Comparison of ENCODE assay signal across 22 cellular contexts in the genomic region with DNA sequence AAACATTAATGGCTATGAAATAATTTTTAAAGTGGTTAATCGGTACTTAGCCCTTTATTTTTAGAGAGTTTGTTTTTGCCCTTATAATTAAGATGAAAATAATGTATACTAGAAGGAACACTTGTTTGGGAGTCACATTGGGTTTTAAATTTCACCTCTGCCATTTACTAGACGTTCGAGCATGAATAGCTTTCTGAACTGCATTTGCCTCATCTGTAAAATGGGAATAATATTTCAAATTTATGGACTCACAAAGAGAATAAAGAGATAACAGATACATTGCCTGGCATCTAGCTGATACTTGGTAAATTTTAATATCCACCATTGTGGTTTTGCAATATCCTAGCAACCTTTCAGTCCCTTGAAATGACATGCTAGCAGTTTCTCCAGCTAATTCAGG. TPM values are rescaled to one million over a fixed set of nuclear protein-coding genes. Genes with fewer than 3 reads are reported as not detected.
DNase-seq lines count a peak whose midpoint lies in the region; ATAC-seq and TF ChIP-seq lines count a peak whose summit lies in the region.
"Had no signal": no experiment of that assay in that cellular context is flagged by ENCODE, and none has a peak within 500 bp of the region (broad histone marks: within the 10 kb centered on the region; RNA-seq: fewer than 3 reads in every experiment).

No MANE protein-coding gene starts in this region.

- no peaks in the 10 kb centered on the region for H3K9me3 Mint-ChIP-seq in CD4-positive, alpha-beta T cell
- H3K9me3 Mint-ChIP-seq in central memory CD8-positive, alpha-beta T cell = no peaks in the 10 kb centered on the region
- H3K9me3 Mint-ChIP-seq in stimulated activated effector memory CD8-positive, alpha-beta T cell treated with anti-CD3 and anti-CD28 coated beads, Interleukin-12 subunit alpha, Interleukin-12 subunit beta, amount 100 ng/mL, for 72 hours = no peaks in the 10 kb centered on the region
- H3K9me3 Mint-ChIP-seq: HFFc6 had no signal

- H3K4me3 Mint-ChIP-seq in CD4-positive, alpha-beta T cell = no peak overlapping the region
- H3K4me3 Mint-ChIP-seq in central memory CD8-positive, alpha-beta T cell = no peak overlapping the region
- H3K4me3 Mint-ChIP-seq in stimulated activated effector memory CD8-positive, alpha-beta T cell treated with anti-CD3 and anti-CD28 coated beads, Interleukin-12 subunit alpha, Interleukin-12 subunit beta, amount 100 ng/mL, for 72 hours = no peak overlapping the region
- H3K4me3 Mint-ChIP-seq: CD14-positive monocyte; CD4-positive, alpha-beta memory T cell; HFFc6 had no signal

- CTCF ChIA-PET in CD4-positive, alpha-beta T cell (lab: Charles Lee) = no interaction called here

- no peaks in the 10 kb centered on the region for H3K27me3 ChIP-seq in CD4-positive, alpha-beta T cell (ENCODE audit: control insufficient read depth, insufficient read depth, low read length)
- no peaks in the 10 kb centered on the region for H3K27me3 ChIP-seq in Karpas-422 (ENCODE audit: low read length)
- H3K27me3 ChIP-seq: BE2C; BLaER1 treated with 17β-estradiol and CSF1 and Interleukin-3, amounts not matched to agents 10 nM and 100 nM had no signal

- peaks cover 78% of the 10 kb centered on the region for H3K36me3 Mint-ChIP-seq in CD4-positive, alpha-beta T cell (ENCODE audit: low read depth)
- H3K36me3 Mint-ChIP-seq in central memory CD8-positive, alpha-beta T cell (ENCODE audit: insufficient read depth) = peaks cover 20% of the 10 kb centered on the region
- H3K36me3 Mint-ChIP-seq in stimulated activated effector memory CD8-positive, alpha-beta T cell treated with anti-CD3 and anti-CD28 coated beads, Interleukin-12 subunit alpha, Interleukin-12 subunit beta, amount 100 ng/mL, for 72 hours = peaks cover 37% of the 10 kb centered on the region

- H3K4me3 ChIP-seq in Karpas-422 (ENCODE audit: low read length) = no peak overlapping the region
- H3K4me3 ChIP-seq: A549; BLaER1 treated with 17β-estradiol and CSF1 and Interleukin-3, amounts not matched to agents 10 nM and 100 nM; GM12878; HAP-1 had no signal

- no peak overlapping the region for H3K27ac ChIP-seq in CD4-positive, alpha-beta T cell (ENCODE audit: low read depth, low read length)
- peak overlapping the region; percentile 1; the same call in 1 of the 2 replicates for H3K27ac ChIP-seq in Karpas-422 (ENCODE audit: low read length)
- H3K27ac ChIP-seq: BLaER1 treated with 17β-estradiol and CSF1 and Interleukin-3, amounts not matched to agents 10 nM and 100 nM had no signal

- peak overlapping the region; percentile 50 for H3K4me2 ChIP-seq in Karpas-422 (ENCODE audit: low read depth, low read length, poor library complexity, severe bottlenecking)
- H3K4me2 ChIP-seq: A549; BLaER1 treated with 17β-estradiol and CSF1 and Interleukin-3, amounts not matched to agents 10 nM and 100 nM had no signal

- no peaks in the 10 kb centered on the region for H3K9me3 ChIP-seq in CD4-positive, alpha-beta T cell (ENCODE audit: control insufficient read depth, low read length)
- no peaks in the 10 kb centered on the region for H3K9me3 ChIP-seq in Karpas-422 (ENCODE audit: low read length)
- H3K9me3 ChIP-seq: A549; BE2C; BLaER1 treated with 17β-estradiol and CSF1 and Interleukin-3, amounts not matched to agents 10 nM and 100 nM; Caco-2; HAP-1 had no signal

- H3K9ac ChIP-seq in Karpas-422 (ENCODE audit: low read length) = no peak overlapping the region
- H3K9ac ChIP-seq: BLaER1 treated with 17β-estradiol and CSF1 and Interleukin-3, amounts not matched to agents 10 nM and 100 nM had no signal

- no peak for ATAC-seq in CD4-positive, alpha-beta T cell (ENCODE audit: poor library complexity)
- no peak for ATAC-seq in central memory CD8-positive, alpha-beta T cell (replicated peaks; ENCODE audit: extremely low read depth, poor library complexity, severe bottlenecking)
- no peak for ATAC-seq in stimulated activated effector memory CD8-positive, alpha-beta T cell treated with anti-CD3 and anti-CD28 coated beads, Interleukin-12 subunit alpha, Interleukin-12 subunit beta, amount 100 ng/mL, for 72 hours
- no peak for ATAC-seq in GM21423 (IDR thresholded peaks at IDR 0.05; ENCODE audit: unreplicated experiment)
- ATAC-seq in HG02623 (IDR thresholded peaks at IDR 0.05; ENCODE audit: unreplicated experiment) = no peak
- ATAC-seq: A549, GM12878 had no signal

- H3K27ac Mint-ChIP-seq in CD4-positive, alpha-beta T cell = peak overlapping the region; percentile 47
- H3K27ac Mint-ChIP-seq in central memory CD8-positive, alpha-beta T cell (ENCODE audit: low read depth) = peak overlapping the region; percentile 52
- H3K27ac Mint-ChIP-seq in stimulated activated effector memory CD8-positive, alpha-beta T cell treated with anti-CD3 and anti-CD28 coated beads, Interleukin-12 subunit alpha, Interleukin-12 subunit beta, amount 100 ng/mL, for 72 hours = peak overlapping the region; percentile 20
- H3K27ac Mint-ChIP-seq: HFFc6 had no signal

- no peaks in the 10 kb centered on the region for H4K20me1 ChIP-seq in Karpas-422 (ENCODE audit: insufficient read depth, low read depth, low read length)

- H3K9me2 ChIP-seq in Karpas-422 (replicated peaks; ENCODE audit: insufficient read depth, low read length) = no peaks in the 10 kb centered on the region

- H2AFZ ChIP-seq in Karpas-422 (ENCODE audit: low read length) = no peak overlapping the region

- H3K79me2 ChIP-seq in Karpas-422 (ENCODE audit: low read length) = peaks cover 87% of the 10 kb centered on the region

- POLR2A ChIA-PET in CD4-positive, alpha-beta T cell (lab: Charles Lee) = no interaction called here

- H3K27me3 Mint-ChIP-seq in CD4-positive, alpha-beta T cell = no peaks in the 10 kb centered on the region
- no peaks in the 10 kb centered on the region for H3K27me3 Mint-ChIP-seq in central memory CD8-positive, alpha-beta T cell
- H3K27me3 Mint-ChIP-seq: CD4-positive, alpha-beta memory T cell had no signal

- peaks cover 14% of the 10 kb centered on the region for H3K36me3 ChIP-seq in Karpas-422 (ENCODE audit: insufficient read depth, low read length)

- TF ChIP-seq CTCF in CD4-positive, alpha-beta T cell (IDR thresholded peaks at IDR 0.05) = no peak

- peaks cover 32% of the 10 kb centered on the region for H3K4me1 ChIP-seq in Karpas-422 (ENCODE audit: low read length)
- H3K4me1 ChIP-seq: BE2C; BLaER1 treated with 17β-estradiol and CSF1 and Interleukin-3, amounts not matched to agents 10 nM and 100 nM; Caco-2 had no signal

- no peak for DNase-seq in CD4-positive, alpha-beta T cell
- no peak for DNase-seq in Karpas-422
- DNase-seq in central memory CD8-positive, alpha-beta T cell (ENCODE audit: low spot score in 2 of 2) = no peak
- DNase-seq in stimulated activated effector memory CD8-positive, alpha-beta T cell treated with anti-CD3 and anti-CD28 coated beads, Interleukin-12 subunit alpha, Interleukin-12 subunit beta, amount 100 ng/mL, for 72 hours (ENCODE audit: low spot score in 2 of 2) = no peak
- no peak for DNase-seq in activated naive CD4-positive, alpha-beta T cell treated with Interleukin-2 at 50 U/mL for 16 hours
- DNase-seq: 8988T; ACHN; AML-193; BE2C; Caco-2; CD4-positive, alpha-beta memory T cell; DMS153; DND-41; GOT3; HFFc6 had no signal

- intact Hi-C loops in CD4-positive, alpha-beta T cell (cut with DNase I, micrococcal nuclease) = loop anchor here in 1 of 2 experiments (5.0 kb wide), 1 partner anchor 34 kb away; no protein-coding TSS in a partner anchor

- H3K4me1 Mint-ChIP-seq in CD4-positive, alpha-beta T cell (ENCODE audit: low read depth) = peaks cover 54% of the 10 kb centered on the region
- peaks cover 20% of the 10 kb centered on the region for H3K4me1 Mint-ChIP-seq in central memory CD8-positive, alpha-beta T cell
- peaks cover 26% of the 10 kb centered on the region for H3K4me1 Mint-ChIP-seq in stimulated activated effector memory CD8-positive, alpha-beta T cell treated with anti-CD3 and anti-CD28 coated beads, Interleukin-12 subunit alpha, Interleukin-12 subunit beta, amount 100 ng/mL, for 72 hours

RNA-seq across cellular contexts. Expression of a gene that starts 36.6 kb away (rescaled TPM):
- total RNA-seq in CD4-positive, alpha-beta T cell = 10 to 100 TPM; 70.4 to 74.6 TPM
- total RNA-seq in Karpas-422 (2014; rRNA removed; shearing (Covaris generic); ENCODE audit: low replicate concordance) = 27.2 and 72.4 TPM in 2 replicates
